ENCODE assay signal across 17 cellular contexts in genomic region chrX:110162867-110163266, GRCh38.
DNase-seq lines count a peak whose midpoint lies in the region; ATAC-seq and TF ChIP-seq lines count a peak whose summit lies in the region.
"Had no signal": no experiment of that assay in that cellular context is flagged by ENCODE, and none has a peak within 500 bp of the region (broad histone marks: within the 10 kb centered on the region; RNA-seq: fewer than 3 reads in every experiment).

No MANE protein-coding gene starts in this region.

- H3K4me1 ChIP-seq in PC-9 (replicated peaks; ENCODE audit: insufficient read depth) (peaks cover 44% of the 10 kb centered on the region), left lung (peaks cover 0 to 10% of the 10 kb centered on the region in 2 donors)
- H3K4me1 ChIP-seq: HAP-1 had no signal

- H3F3A ChIP-seq in PC-9 (ENCODE audit: insufficient read depth, low read depth), result peaks cover 28% of the 10 kb centered on the region

- peaks cover 23% of the 10 kb centered on the region for H3K79me2 ChIP-seq in PC-9 (ENCODE audit: low read depth)

- peak; percentile 8 for DNase-seq in SIG-M5 treated with dmso at 0.1 percent for 504 hours (lab: John Stamatoyannopoulos, UW; ENCODE audit: unreplicated experiment)
- no peak for DNase-seq in SIG-M5 (lab: John Stamatoyannopoulos, UW)
- DNase-seq in PC-9, result peak; percentile 50 to 88
- peak; percentile 69 for DNase-seq in epithelial cell of esophagus (ENCODE audit: low read depth)
- no peak for DNase-seq in left lung
- no peak for DNase-seq in NCI-H2196 (lab: John Stamatoyannopoulos, UW; ENCODE audit: unreplicated experiment)
- DNase-seq: 8988T; CD8-positive, alpha-beta T cell; DMS 273 treated with DMSO at 0.1 percent for 48 hours; DMS79; GM23248 had no signal

- no peaks in the 10 kb centered on the region; the same call in 1 of the 2 replicates for H3K9me3 ChIP-seq in PC-9 (ENCODE audit: insufficient read depth, low read depth)
- H3K9me3 ChIP-seq in left lung, result no peaks in the 10 kb centered on the region
- H3K9me3 ChIP-seq: BLaER1 treated with 17β-estradiol and CSF1 and Interleukin-3, amounts not matched to agents 10 nM and 100 nM; HAP-1 had no signal

- peak overlapping the region; percentile 67 for H3K4me2 ChIP-seq in PC-9
- H3K4me2 ChIP-seq: BLaER1 treated with 17β-estradiol and CSF1 and Interleukin-3, amounts not matched to agents 10 nM and 100 nM had no signal

- no peaks in the 10 kb centered on the region for H4K20me1 ChIP-seq in PC-9 (ENCODE audit: insufficient read depth)

- POLR2A ChIA-PET in PC-9 (lab: Charles Lee; ENCODE audit: unreplicated experiment), result no interaction called here

- H3K4me3 ChIP-seq in PC-9, result no peak overlapping the region; the same call in 1 of the 2 replicates
- no peak overlapping the region for H3K4me3 ChIP-seq in epithelial cell of esophagus (ENCODE audit: low read length)
- no peak overlapping the region for H3K4me3 ChIP-seq in left lung
- H3K4me3 ChIP-seq: BLaER1 treated with 17β-estradiol and CSF1 and Interleukin-3, amounts not matched to agents 10 nM and 100 nM; GM12878; GM23248; HAP-1; K562 had no signal

- TF ChIP-seq CTCF in PC-9 (conservative IDR thresholded peaks at IDR 0.05) (no peak), epithelial cell of esophagus (IDR thresholded peaks at IDR 0.05; ENCODE audit: insufficient read depth, low read depth, low read length, missing control alignments) (no peak), left lung (IDR thresholded peaks at IDR 0.05) (no peak)

- peak; percentile 8 for ATAC-seq in left lung
- no peak for ATAC-seq in HG03025 (IDR thresholded peaks at IDR 0.05; ENCODE audit: low FRiP score, unreplicated experiment)
- ATAC-seq in GM21360 (IDR thresholded peaks at IDR 0.05; ENCODE audit: unreplicated experiment), result no peak
- ATAC-seq: CD8-positive, alpha-beta T cell; GM12878; K562 had no signal

- H3K36me3 ChIP-seq in PC-9 (ENCODE audit: low read depth) (0 out of 2 replicates have a peak, but pooled peaks cover 4% of the 10 kb centered on the region), left lung (no peaks in the 10 kb centered on the region)
- H3K36me3 ChIP-seq: HAP-1 had no signal

- no peaks in the 10 kb centered on the region for H3K9me2 ChIP-seq in PC-9 (ENCODE audit: insufficient read depth)

- H3K27me3 ChIP-seq in PC-9 (ENCODE audit: insufficient read depth, low read depth) (no peaks in the 10 kb centered on the region), left lung (no peaks in the 10 kb centered on the region)

- no peak overlapping the region for H2AFZ ChIP-seq in PC-9
- H2AFZ ChIP-seq: GM23248 had no signal

- H3K27ac ChIP-seq in PC-9 (peak overlapping the region; percentile 75), left lung (no peak overlapping the region)
- H3K27ac ChIP-seq: BLaER1 treated with 17β-estradiol and CSF1 and Interleukin-3, amounts not matched to agents 10 nM and 100 nM; GM23248 had no signal

- CTCF ChIA-PET in PC-9 (lab: Charles Lee), result interaction anchor here (1.0 to 1.4 kb wide), 3 partner anchors 48 to 246 kb away, joined by 4 to 8 read pairs (median 5); no protein-coding TSS in a partner anchor

- intact Hi-C loops in PC-9 (cut with micrococcal nuclease; ENCODE audit: unreplicated experiment), result loop anchor here (5.0 kb wide), 1 partner anchor 684 kb away; no protein-coding TSS in a partner anchor
- intact Hi-C loops in left lung (cut with DNase I), result loop anchor here in 1 of 2 donors (5.0 kb wide), 1 partner anchor 249 kb away; no protein-coding TSS in a partner anchor

- BruUV-seq in PC-9 (replicated peaks; lab: Mats Ljungman, UMichigan), result no TSS peak

Comparison
In these comparisons a context has a peak if more than half of its experiments do, and no peak if none do; other contexts are left out.
1. DNase-seq: peak in SIG-M5 treated with dmso at 0.1 percent for 504 hours (single experiment), PC-9 (2 of 2) and epithelial cell of esophagus (single experiment); none in SIG-M5 (single experiment), left lung (0 of 2) and NCI-H2196 (single experiment).